ENCODE assay signal across 20 cellular contexts in the genomic region with DNA sequence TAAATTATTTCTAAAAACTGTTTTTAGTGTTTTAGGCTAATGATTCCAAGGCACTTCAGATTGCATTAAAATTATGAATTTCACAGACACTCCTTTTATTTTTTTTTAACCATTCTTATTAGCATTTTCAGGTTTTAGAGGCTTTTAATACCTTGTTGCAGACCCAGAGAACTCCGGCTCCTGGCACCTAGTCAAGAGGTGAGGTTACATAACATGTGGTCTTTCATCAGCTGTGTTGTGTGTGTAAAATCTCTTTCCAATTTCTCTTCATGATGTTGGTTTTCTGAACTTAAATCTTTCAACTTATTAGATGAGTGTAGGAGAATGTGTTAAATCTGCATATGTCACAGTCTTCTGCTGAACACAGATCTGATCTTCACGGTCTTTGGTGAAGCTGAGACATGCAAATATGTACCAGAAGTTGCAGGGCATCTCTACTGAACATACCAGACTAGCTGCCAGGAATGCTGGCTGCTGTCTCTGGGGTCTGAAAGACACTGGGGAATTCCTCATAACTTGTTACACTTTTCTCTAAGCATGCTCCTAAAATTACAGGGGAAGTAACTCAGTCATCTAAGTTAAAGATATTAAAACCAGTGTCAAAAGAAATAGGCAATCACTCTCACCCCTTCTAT.
DNase-seq lines count a peak whose midpoint lies in the region; ATAC-seq and TF ChIP-seq lines count a peak whose summit lies in the region.
"Had no signal": no experiment of that assay in that cellular context is flagged by ENCODE, and none has a peak within 500 bp of the region (broad histone marks: within the 10 kb centered on the region; RNA-seq: fewer than 3 reads in every experiment).

No MANE protein-coding gene starts in this region.

- H3K36me3 Mint-ChIP-seq in mesothelial cell of epicardium = peaks cover 12% of the 10 kb centered on the region
- H3K36me3 Mint-ChIP-seq: CD4-positive, alpha-beta memory T cell had no signal

- peaks cover 18% of the 10 kb centered on the region for H3K9me3 Mint-ChIP-seq in mesothelial cell of epicardium

- TF ChIP-seq CTCF in AG10803 (conservative IDR thresholded peaks at IDR 0.05; ENCODE audit: low read length) (no peak), mesothelial cell of epicardium (IDR thresholded peaks at IDR 0.05; ENCODE audit: unreplicated experiment) (no peak), retinal pigment epithelial cell (conservative IDR thresholded peaks at IDR 0.05; ENCODE audit: low read depth, low read length) (no peak), omental fat pad (IDR thresholded peaks at IDR 0.05) (no peak)

- DNase-seq in AG10803 (ENCODE audit: low read depth) (peak; percentile 34), adipocyte (ENCODE audit: low read depth) (peak; percentile 45), mesothelial cell of epicardium (ENCODE audit: low spot score in 2 of 2, unreplicated experiment in 2 of 2) (no peak), retinal pigment epithelial cell (ENCODE audit: low read depth) (peak; percentile 39), NCI-H82 treated with DMSO at 0.1 percent for 48 hours (lab: John Stamatoyannopoulos, UW; ENCODE audit: unreplicated experiment) (no peak), omental fat pad (ENCODE audit: low spot score) (no peak)
- DNase-seq: CD4-positive, alpha-beta memory T cell; H7; HFFc6; KBM-7; NCI-H1105 treated with DMSO at 0.1 percent for 48 hours; NCI-H1694; NCI-H2081 treated with DMSO at 0.1 percent for 48 hours; NCI-H510A treated with DMSO at 0.1 percent for 48 hours; NCI-H774; PC-3; SIG-M5 had no signal

- no peaks in the 10 kb centered on the region for H3K36me3 ChIP-seq in adipocyte (ENCODE audit: control insufficient read depth, insufficient read depth, low read length, severe bottlenecking)
- H3K36me3 ChIP-seq: BLaER1 had no signal

- H3K27me3 Mint-ChIP-seq in mesothelial cell of epicardium (ENCODE audit: low read depth) = no peaks in the 10 kb centered on the region
- H3K27me3 Mint-ChIP-seq: CD4-positive, alpha-beta memory T cell had no signal

- peak overlapping the region; percentile 62 for H3K27ac Mint-ChIP-seq in mesothelial cell of epicardium
- H3K27ac Mint-ChIP-seq: CD4-positive, alpha-beta memory T cell; HFFc6 had no signal

- H3K9me3 ChIP-seq in adipocyte (ENCODE audit: control insufficient read depth, low read length) = peaks cover 4% of the 10 kb centered on the region
- H3K9me3 ChIP-seq: BLaER1 had no signal

- peaks cover 14% of the 10 kb centered on the region for H3K4me1 Mint-ChIP-seq in mesothelial cell of epicardium
- H3K4me1 Mint-ChIP-seq: CD4-positive, alpha-beta memory T cell had no signal

- H3K9ac ChIP-seq in adipocyte (ENCODE audit: low read length) = no peak overlapping the region
- H3K9ac ChIP-seq: BLaER1 had no signal

- H3K4me3 ChIP-seq in AG10803 (ENCODE audit: low read length) (no peak overlapping the region), adipocyte (ENCODE audit: low read length) (no peak overlapping the region), retinal pigment epithelial cell (ENCODE audit: low read length) (no peak overlapping the region)
- H3K4me3 ChIP-seq: BLaER1 had no signal

- no peak overlapping the region for H3K4me3 Mint-ChIP-seq in mesothelial cell of epicardium
- H3K4me3 Mint-ChIP-seq: CD4-positive, alpha-beta memory T cell; HFFc6 had no signal

- no peaks in the 10 kb centered on the region for H3K27me3 ChIP-seq in adipocyte (replicated peaks; ENCODE audit: control insufficient read depth, insufficient read depth, low read length)
- H3K27me3 ChIP-seq: BLaER1 had no signal

- ATAC-seq in omental fat pad (ENCODE audit: low FRiP score) (no peak), GM21825 (IDR thresholded peaks at IDR 0.05; ENCODE audit: unreplicated experiment) (no peak)
- ATAC-seq: HepG2, PC-3 had no signal

- H3K4me1 ChIP-seq in adipocyte (ENCODE audit: control insufficient read depth, insufficient read depth, low read length) = peaks cover 7% of the 10 kb centered on the region
- H3K4me1 ChIP-seq: BLaER1 had no signal

Comparison
In these comparisons a context has a peak if more than half of its experiments do, and no peak if none do; other contexts are left out.
1. DNase-seq: peak in AG10803 (single experiment), adipocyte (single experiment) and retinal pigment epithelial cell (single experiment); none in mesothelial cell of epicardium (0 of 2), NCI-H82 treated with DMSO at 0.1 percent for 48 hours (single experiment) and omental fat pad (single experiment).